1 cellular context compared by ENCODE assay signal in genomic region chr19:43609872-43610271, GRCh38.
TF ChIP-seq lines count a peak whose summit lies in the region.

No MANE protein-coding gene starts in this region.

TF ChIP-seq in HEK293, 187 proteins besides CTCF, POLR2A, EP300 and RAD21 (continued from another document):
- TF ChIP-seq HIC1 (tag by site-specific recombination; IDR thresholded peaks at IDR 0.05): peak; percentile 61; the same call in 1 of the 2 replicates
- TF ChIP-seq SETDB1 (IDR thresholded peaks at IDR 0.05; ENCODE audit: insufficient read length, low read length): no peak
- 0 out of 2 replicates have a peak, but pooled peaks have one; percentile 6 for TF ChIP-seq KLF17 (tag by site-specific recombination; IDR thresholded peaks at IDR 0.05)
- peak; percentile 91 for TF ChIP-seq KLF1 (tag by site-specific recombination; IDR thresholded peaks at IDR 0.05)
- no peak for TF ChIP-seq ZNF23 (tag by site-specific recombination; IDR thresholded peaks at IDR 0.05; ENCODE audit: borderline replicate concordance)
- TF ChIP-seq ZNF658 (tag by site-specific recombination; IDR thresholded peaks at IDR 0.05): no peak
- TF ChIP-seq KLF8 (tag by site-specific recombination; IDR thresholded peaks at IDR 0.05): peak; percentile 18; the same call in 1 of the 2 replicates
- no peak for TF ChIP-seq ZNF274 (IDR thresholded peaks at IDR 0.05; ENCODE audit: low read length)
- no peak for TF ChIP-seq ZNF274 (tag by site-specific recombination; IDR thresholded peaks at IDR 0.05; ENCODE audit: borderline replicate concordance)
- TF ChIP-seq ZNF596 (tag by site-specific recombination; IDR thresholded peaks at IDR 0.05): no peak
- TF ChIP-seq IKZF3 (tag by site-specific recombination; IDR thresholded peaks at IDR 0.05): 0 out of 2 replicates have a peak, but pooled peaks have one; percentile 9
- no peak for TF ChIP-seq ZNF341 (tag by site-specific recombination; IDR thresholded peaks at IDR 0.05; ENCODE audit: low read depth)
- no peak for TF ChIP-seq ZNF513 (tag by site-specific recombination; IDR thresholded peaks at IDR 0.05)
- no peak for TF ChIP-seq ZNF639 (tag by site-specific recombination; IDR thresholded peaks at IDR 0.05)
- no peak; the same call in 1 of the 2 replicates for TF ChIP-seq ZBTB7A (tag by site-specific recombination; IDR thresholded peaks at IDR 0.05; ENCODE audit: low read depth)
- no peak for TF ChIP-seq ZNF677 (tag by site-specific recombination; IDR thresholded peaks at IDR 0.05)
- peak; percentile 55 for TF ChIP-seq WT1 (tag by site-specific recombination; IDR thresholded peaks at IDR 0.05)
- TF ChIP-seq ZBTB6 (tag by site-specific recombination; IDR thresholded peaks at IDR 0.05): 0 out of 2 replicates have a peak, but pooled peaks have one; percentile 20
- no peak for TF ChIP-seq ZBTB44 (tag by site-specific recombination; IDR thresholded peaks at IDR 0.05)
